In genomic region chr20:50911716-50912115, GRCh38 we compare ENCODE assay signal across 12 cellular contexts. TPM values are rescaled to one million over a fixed set of nuclear protein-coding genes. Genes with fewer than 3 reads are reported as not detected.
DNase-seq lines count a peak whose midpoint lies in the region; ATAC-seq and TF ChIP-seq lines count a peak whose summit lies in the region.
"Had no signal": no experiment of that assay in that cellular context is flagged by ENCODE, and none has a peak within 500 bp of the region (broad histone marks: within the 10 kb centered on the region; RNA-seq: fewer than 3 reads in every experiment).

No MANE protein-coding gene starts in this region.

- H3K9me3 ChIP-seq in smooth muscle cell (replicated peaks; ENCODE audit: low read depth), result no peaks in the 10 kb centered on the region
- no peaks in the 10 kb centered on the region; the same call in 1 of the 2 replicates for H3K9me3 ChIP-seq in OCI-LY7 (ENCODE audit: low read length)
- H3K9me3 ChIP-seq: mucosa of descending colon had no signal

- no TSS peak for BruUV-seq in OCI-LY7 (replicated peaks; lab: Mats Ljungman, UMichigan)

- H3F3A ChIP-seq in smooth muscle cell (ENCODE audit: low read depth), result peaks cover 30% of the 10 kb centered on the region

- H3K27ac Mint-ChIP-seq in activated CD8-positive, alpha-beta memory T cell treated with anti-CD3 and anti-CD28 coated beads, Interleukin-2, amount 10 ng/mL, durations not matched to agents 7 days and 5 days, result peak overlapping the region; percentile 29
- peak overlapping the region; percentile 72 for H3K27ac Mint-ChIP-seq in activated T-helper 1 cell treated with anti-CD3 and anti-CD28 coated beads, Interleukin-12 subunit alpha, Interleukin-12 subunit beta, Interleukin-2, Interleukin-4 antibody, amounts not matched to agents 30 ng/mL and 10 ng/mL and 1 ng/mL, durations not matched to agents 14 hours and 24 hours and 36 hours

- H3K36me3 ChIP-seq in smooth muscle cell (ENCODE audit: low read depth) (no peaks in the 10 kb centered on the region), OCI-LY7 (ENCODE audit: insufficient read depth, low read length) (peaks cover 94% of the 10 kb centered on the region)

- intact Hi-C loops in activated T-helper 1 cell treated with anti-CD3 and anti-CD28 coated beads, Interleukin-12 subunit alpha, Interleukin-12 subunit beta, Interleukin-2, Interleukin-4 antibody, amounts not matched to agents 30 ng/mL and 10 ng/mL and 1 ng/mL, durations not matched to agents 14 hours and 24 hours and 36 hours (cut with micrococcal nuclease), result loop anchor here (2.0 to 5.0 kb wide), 3 partner anchors 17 to 119 kb away; no protein-coding TSS in a partner anchor
- intact Hi-C loops in OCI-LY7 (cut with micrococcal nuclease; ENCODE audit: unreplicated experiment), result no loop called here

- H3K4me2 ChIP-seq in smooth muscle cell, result no peak overlapping the region
- no peak overlapping the region for H3K4me2 ChIP-seq in OCI-LY7 (ENCODE audit: low read length)

- TF ChIP-seq CTCF in smooth muscle cell (IDR thresholded peaks at IDR 0.05; ENCODE audit: borderline replicate concordance, insufficient read depth, poor library complexity, severe bottlenecking), result no peak
- no peak for TF ChIP-seq CTCF in OCI-LY7 (conservative IDR thresholded peaks at IDR 0.05; ENCODE audit: low read length)

- peak overlapping the region; percentile 48 for H3K27ac ChIP-seq in smooth muscle cell (ENCODE audit: low read depth)
- no peak overlapping the region for H3K27ac ChIP-seq in OCI-LY7 (ENCODE audit: low read depth, low read length, poor library complexity, severe bottlenecking)

- H3K79me2 ChIP-seq in smooth muscle cell (ENCODE audit: low read depth), result peaks cover 100% of the 10 kb centered on the region
- peaks cover 100% of the 10 kb centered on the region for H3K79me2 ChIP-seq in OCI-LY7 (ENCODE audit: insufficient read depth, low read depth, low read length)

- CTCF ChIA-PET in activated CD8-positive, alpha-beta memory T cell treated with anti-CD3 and anti-CD28 coated beads, Interleukin-2, amount 10 ng/mL, durations not matched to agents 7 days and 5 days (lab: Charles Lee), result interaction anchor here (0.7 to 2.2 kb wide), 8 partner anchors 14 to 121 kb away, joined by 3 to 8 read pairs (median 4); partner anchors contain the start of genes ADNP and BCAS4
- CTCF ChIA-PET in OCI-LY7 (lab: Charles Lee; ENCODE audit: unreplicated experiment), result interaction anchor here (1.6 kb wide), 1 partner anchor 9 kb away, joined by 3 read pairs; no protein-coding TSS in a partner anchor

- peaks cover 33% of the 10 kb centered on the region for H3K36me3 Mint-ChIP-seq in activated CD8-positive, alpha-beta memory T cell treated with anti-CD3 and anti-CD28 coated beads, Interleukin-2, amount 10 ng/mL, durations not matched to agents 7 days and 5 days
- peaks cover 22% of the 10 kb centered on the region for H3K36me3 Mint-ChIP-seq in activated T-helper 1 cell treated with anti-CD3 and anti-CD28 coated beads, Interleukin-12 subunit alpha, Interleukin-12 subunit beta, Interleukin-2, Interleukin-4 antibody, amounts not matched to agents 30 ng/mL and 10 ng/mL and 1 ng/mL, durations not matched to agents 14 hours and 24 hours and 36 hours (ENCODE audit: low read depth)

- no peaks in the 10 kb centered on the region for H3K9me3 Mint-ChIP-seq in activated CD8-positive, alpha-beta memory T cell treated with anti-CD3 and anti-CD28 coated beads, Interleukin-2, amount 10 ng/mL, durations not matched to agents 7 days and 5 days (ENCODE audit: low read depth)
- no peaks in the 10 kb centered on the region for H3K9me3 Mint-ChIP-seq in activated T-helper 1 cell treated with anti-CD3 and anti-CD28 coated beads, Interleukin-12 subunit alpha, Interleukin-12 subunit beta, Interleukin-2, Interleukin-4 antibody, amounts not matched to agents 30 ng/mL and 10 ng/mL and 1 ng/mL, durations not matched to agents 14 hours and 24 hours and 36 hours

- DNase-seq in activated CD8-positive, alpha-beta memory T cell treated with anti-CD3 and anti-CD28 coated beads, Interleukin-2, amount 10 ng/mL, durations not matched to agents 7 days and 5 days, result no peak
- DNase-seq in activated CD8-positive, alpha-beta memory T cell treated with anti-CD3 and anti-CD28 coated beads, Interleukin-2, amount 50 U/mL, for 48 hours, result no peak
- no peak for DNase-seq in activated T-helper 1 cell treated with anti-CD3 and anti-CD28 coated beads, Interleukin-12 subunit alpha, Interleukin-12 subunit beta, Interleukin-2, Interleukin-4 antibody, amounts not matched to agents 30 ng/mL and 10 ng/mL and 1 ng/mL, durations not matched to agents 14 hours and 24 hours and 36 hours (ENCODE audit: low spot score)
- DNase-seq in smooth muscle cell (lab: John Stamatoyannopoulos, UW; ENCODE audit: unreplicated experiment) (no peak), NCI-H1105 treated with DMSO at 0.1 percent for 48 hours (lab: John Stamatoyannopoulos, UW) (no peak), OCI-LY7 (ENCODE audit: low spot score) (no peak)
- DNase-seq: GDM1, mucosa of descending colon, RPMI8226 had no signal

- no peak overlapping the region for H3K4me3 Mint-ChIP-seq in activated CD8-positive, alpha-beta memory T cell treated with anti-CD3 and anti-CD28 coated beads, Interleukin-2, amount 10 ng/mL, durations not matched to agents 7 days and 5 days
- H3K4me3 Mint-ChIP-seq in activated T-helper 1 cell treated with anti-CD3 and anti-CD28 coated beads, Interleukin-12 subunit alpha, Interleukin-12 subunit beta, Interleukin-2, Interleukin-4 antibody, amounts not matched to agents 30 ng/mL and 10 ng/mL and 1 ng/mL, durations not matched to agents 14 hours and 24 hours and 36 hours, result no peak overlapping the region

- no peak overlapping the region for H3K4me3 ChIP-seq in smooth muscle cell
- no peak overlapping the region for H3K4me3 ChIP-seq in OCI-LY7 (ENCODE audit: low read depth, low read length, poor library complexity, severe bottlenecking)
- H3K4me3 ChIP-seq: mucosa of descending colon, skin epidermis had no signal

- H4K20me1 ChIP-seq in smooth muscle cell (ENCODE audit: low read depth) (peaks cover 100% of the 10 kb centered on the region), OCI-LY7 (ENCODE audit: insufficient read depth, low read length) (peaks cover 73% of the 10 kb centered on the region)

- H2AFZ ChIP-seq in smooth muscle cell (ENCODE audit: low read depth), result no peak overlapping the region
- no peak overlapping the region for H2AFZ ChIP-seq in OCI-LY7 (ENCODE audit: low read length)

- H3K27me3 ChIP-seq in smooth muscle cell (ENCODE audit: low read depth), result no peaks in the 10 kb centered on the region

- H3K4me1 ChIP-seq in smooth muscle cell (ENCODE audit: low read depth) (peaks cover 28% of the 10 kb centered on the region), OCI-LY7 (ENCODE audit: insufficient read depth, low read length, poor library complexity, severe bottlenecking) (peaks cover 43% of the 10 kb centered on the region)

- POLR2A ChIA-PET in OCI-LY7 (lab: Charles Lee), result interaction anchor here (1.1 kb wide), 1 partner anchor 18 kb away, joined by 3 read pairs; no protein-coding TSS in a partner anchor

- peak; percentile 41 for ATAC-seq in activated CD8-positive, alpha-beta memory T cell treated with anti-CD3 and anti-CD28 coated beads, Interleukin-2, amount 10 ng/mL, durations not matched to agents 7 days and 5 days
- ATAC-seq in HG02938 (IDR thresholded peaks at IDR 0.05; ENCODE audit: unreplicated experiment) (peak; percentile 45), HG03378 (IDR thresholded peaks at IDR 0.05; ENCODE audit: unreplicated experiment) (no peak)
- ATAC-seq: mucosa of descending colon had no signal

- peaks cover 60% of the 10 kb centered on the region for H3K4me1 Mint-ChIP-seq in activated CD8-positive, alpha-beta memory T cell treated with anti-CD3 and anti-CD28 coated beads, Interleukin-2, amount 10 ng/mL, durations not matched to agents 7 days and 5 days
- peaks cover 55% of the 10 kb centered on the region for H3K4me1 Mint-ChIP-seq in activated T-helper 1 cell treated with anti-CD3 and anti-CD28 coated beads, Interleukin-12 subunit alpha, Interleukin-12 subunit beta, Interleukin-2, Interleukin-4 antibody, amounts not matched to agents 30 ng/mL and 10 ng/mL and 1 ng/mL, durations not matched to agents 14 hours and 24 hours and 36 hours (ENCODE audit: low read depth)

- no peaks in the 10 kb centered on the region for H3K9me2 ChIP-seq in OCI-LY7 (ENCODE audit: insufficient read depth, low read length)

- WGBS in smooth muscle cell (ENCODE audit: low lambda C conversion rate), result 88% methylated on average over 1 of the region's 1 CpG

- no peaks in the 10 kb centered on the region for H3K27me3 Mint-ChIP-seq in activated CD8-positive, alpha-beta memory T cell treated with anti-CD3 and anti-CD28 coated beads, Interleukin-2, amount 10 ng/mL, durations not matched to agents 7 days and 5 days
- no peaks in the 10 kb centered on the region for H3K27me3 Mint-ChIP-seq in activated T-helper 1 cell treated with anti-CD3 and anti-CD28 coated beads, Interleukin-12 subunit alpha, Interleukin-12 subunit beta, Interleukin-2, Interleukin-4 antibody, amounts not matched to agents 30 ng/mL and 10 ng/mL and 1 ng/mL, durations not matched to agents 14 hours and 24 hours and 36 hours (ENCODE audit: insufficient read depth)

- no peak overlapping the region for H3K9ac ChIP-seq in smooth muscle cell (ENCODE audit: low read depth)

RNA-seq across cellular contexts. Expression of gene ADNP, which starts 19.5 kb away (rescaled TPM):
- total RNA-seq in activated CD8-positive, alpha-beta memory T cell treated with anti-CD3 and anti-CD28 coated beads, Interleukin-2, amount 10 ng/mL, durations not matched to agents 7 days and 5 days, result 10 to 100 TPM; 66.1 to 81.2 TPM
- 77.4 and 85.8 TPM in 2 replicates for total RNA-seq in activated T-helper 1 cell treated with anti-CD3 and anti-CD28 coated beads, Interleukin-12 subunit alpha, Interleukin-12 subunit beta, Interleukin-2, Interleukin-4 antibody, amounts not matched to agents 30 ng/mL and 10 ng/mL and 1 ng/mL, durations not matched to agents 14 hours and 24 hours and 36 hours
- total RNA-seq in smooth muscle cell, result 54.9 and 57.4 TPM in 2 replicates
- polyA plus RNA-seq in smooth muscle cell, result 14.2 and 15.3 TPM in 2 replicates
- total RNA-seq in OCI-LY7 (2014; rRNA removed; shearing (Covaris generic)), result 51.5 and 58.6 TPM in 2 replicates
- 94.9 and 105 TPM in 2 replicates for total RNA-seq in OCI-LY7 (2022)

RNA-seq across cellular contexts. Expression of gene DPM1, which starts 46.6 kb away (rescaled TPM):
- total RNA-seq in activated CD8-positive, alpha-beta memory T cell treated with anti-CD3 and anti-CD28 coated beads, Interleukin-2, amount 10 ng/mL, durations not matched to agents 7 days and 5 days, result 10 to 100 TPM; 51.8 to 62.8 TPM
- total RNA-seq in activated T-helper 1 cell treated with anti-CD3 and anti-CD28 coated beads, Interleukin-12 subunit alpha, Interleukin-12 subunit beta, Interleukin-2, Interleukin-4 antibody, amounts not matched to agents 30 ng/mL and 10 ng/mL and 1 ng/mL, durations not matched to agents 14 hours and 24 hours and 36 hours, result 54.6 and 61.2 TPM in 2 replicates
- 141 and 148 TPM in 2 replicates for total RNA-seq in smooth muscle cell
- polyA plus RNA-seq in smooth muscle cell, result 89.1 and 104 TPM in 2 replicates
- 60.2 and 70.1 TPM in 2 replicates for total RNA-seq in OCI-LY7 (2014; rRNA removed; shearing (Covaris generic))
- total RNA-seq in OCI-LY7 (2022), result 68.2 and 71.2 TPM in 2 replicates

RNA-seq across cellular contexts. Expression of gene MOCS3, which starts 46.9 kb away (rescaled TPM):
- 1 to 10 TPM; 4.6 to 6.1 TPM for total RNA-seq in activated CD8-positive, alpha-beta memory T cell treated with anti-CD3 and anti-CD28 coated beads, Interleukin-2, amount 10 ng/mL, durations not matched to agents 7 days and 5 days
- total RNA-seq in activated T-helper 1 cell treated with anti-CD3 and anti-CD28 coated beads, Interleukin-12 subunit alpha, Interleukin-12 subunit beta, Interleukin-2, Interleukin-4 antibody, amounts not matched to agents 30 ng/mL and 10 ng/mL and 1 ng/mL, durations not matched to agents 14 hours and 24 hours and 36 hours, result 6.2 and 6.7 TPM in 2 replicates
- 3.7 and 5.2 TPM in 2 replicates for total RNA-seq in smooth muscle cell
- 3.2 and 3.7 TPM in 2 replicates for polyA plus RNA-seq in smooth muscle cell
- 4.8 and 7.7 TPM in 2 replicates for total RNA-seq in OCI-LY7 (2014; rRNA removed; shearing (Covaris generic))
- 5.6 and 5.8 TPM in 2 replicates for total RNA-seq in OCI-LY7 (2022)
